Comparison of ENCODE assay signal across 21 cellular contexts in genomic region chr2:29106241-29106640, GRCh38. TPM values are rescaled to one million over a fixed set of nuclear protein-coding genes. Genes with fewer than 3 reads are reported as not detected.
DNase-seq lines count a peak whose midpoint lies in the region; ATAC-seq, FAIRE-seq and TF ChIP-seq lines count a peak whose summit lies in the region.
"Had no signal": no experiment of that assay in that cellular context is flagged by ENCODE, and none has a peak within 500 bp of the region (broad histone marks: within the 10 kb centered on the region; RNA-seq: fewer than 3 reads in every experiment).

No MANE protein-coding gene starts in this region.

- H3K23ac ChIP-seq in IMR-90 (ENCODE audit: low read depth, low read length): no peak overlapping the region

- peaks cover 51% of the 10 kb centered on the region for H3K4me1 ChIP-seq in A549
- H3K4me1 ChIP-seq in IMR-90 (ENCODE audit: control insufficient read depth, insufficient read depth, low read length): peaks cover 12% of the 10 kb centered on the region
- H3K4me1 ChIP-seq in mammary epithelial cell (ENCODE audit: insufficient read depth, low read length): peaks cover 43% of the 10 kb centered on the region

- H3K27me3 ChIP-seq in IMR-90 (ENCODE audit: control insufficient read depth, insufficient read depth, low read length): no peaks in the 10 kb centered on the region; the same call in 1 of the 2 replicates
- H3K27me3 ChIP-seq in mammary epithelial cell (ENCODE audit: insufficient read depth, low read length): no peaks in the 10 kb centered on the region
- H3K27me3 ChIP-seq in neural cell (ENCODE audit: insufficient read depth, low read depth, low read length): no peaks in the 10 kb centered on the region
- H3K27me3 ChIP-seq: BE2C had no signal

- H4K8ac ChIP-seq in IMR-90 (ENCODE audit: low read depth in 2 of 2, low read length in 2 of 2): no peak overlapping the region

- WGBS in A549 (ENCODE audit: missing lambda C conversion rate): 86% methylated on average over 4 of the region's 4 CpGs
- WGBS in IMR-90 (ENCODE audit: extremely low coverage in 2 of 2, insufficient read length in 1 of 2), 2 experiments: no CpG with 5 or more reads among the region's 4 CpGs
- WGBS in mammary epithelial cell (ENCODE audit: low coverage, missing lambda C conversion rate): 54% methylated on average over 4 of the region's 4 CpGs

- H3K79me2 ChIP-seq in mammary epithelial cell (ENCODE audit: insufficient read depth, low read length) (no peaks in the 10 kb centered on the region), neural cell (replicated peaks; ENCODE audit: insufficient read depth, low read length) (no peaks in the 10 kb centered on the region)

- H4K20me1 ChIP-seq in IMR-90 (ENCODE audit: insufficient read depth, low read length): no peaks in the 10 kb centered on the region
- no peaks in the 10 kb centered on the region for H4K20me1 ChIP-seq in mammary epithelial cell (ENCODE audit: insufficient read depth, low read length)
- H4K20me1 ChIP-seq in neural cell (ENCODE audit: insufficient read depth): no peaks in the 10 kb centered on the region

- H3K14ac ChIP-seq in IMR-90 (replicated peaks; ENCODE audit: low read depth, low read length): 0 out of 2 replicates have a peak overlapping the region, but pooled peaks have one; percentile 4

- H3K27ac ChIP-seq in A549: peak overlapping the region; percentile 83 to 85; a peak in 4 of 6 replicates
- H3K27ac ChIP-seq in IMR-90 (ENCODE audit: insufficient read depth, low read length): no peak overlapping the region
- peak overlapping the region; percentile 74 for H3K27ac ChIP-seq in mammary epithelial cell (ENCODE audit: insufficient read depth, low read depth, low read length)
- peak overlapping the region; percentile 56 for H3K27ac ChIP-seq in neural cell (ENCODE audit: low read length)

- H3F3A ChIP-seq in neural cell (ENCODE audit: insufficient read depth, low read length, poor library complexity, severe bottlenecking): no peaks in the 10 kb centered on the region

- H3K4ac ChIP-seq in IMR-90 (ENCODE audit: low read depth, low read length): no peak overlapping the region

- POLR2A ChIA-PET in A549 (lab: Yijun Ruan, JAX): interaction anchor here (4.2 kb wide), 1 partner anchor 11 kb away, joined by 24 read pairs; no protein-coding TSS in a partner anchor
- POLR2A ChIA-PET in IMR-90 (lab: Charles Lee; ENCODE audit: unreplicated experiment): no interaction called here

- intact Hi-C loops in IMR-90 (cut with micrococcal nuclease) (no loop called here), mammary epithelial cell (cut with micrococcal nuclease) (no loop called here)

- no peak for FAIRE-seq in A549 (lab: Jason Lieb, UNC)
- FAIRE-seq: GM12878, K562 had no signal

- no peak overlapping the region for H2AK9ac ChIP-seq in IMR-90 (replicated peaks; ENCODE audit: low read depth, low read length, poor library complexity)

- H3K36me3 ChIP-seq in IMR-90 (ENCODE audit: control insufficient read depth, insufficient read depth, low read length) (no peaks in the 10 kb centered on the region), mammary epithelial cell (ENCODE audit: insufficient read depth, low read length) (no peaks in the 10 kb centered on the region), neural cell (ENCODE audit: insufficient read depth, low read length) (no peaks in the 10 kb centered on the region)
- H3K36me3 ChIP-seq: BE2C had no signal

- TF ChIP-seq POLR2A in A549 (IDR thresholded peaks at IDR 0.05; ENCODE audit: low read length) (no peak), IMR-90 (IDR thresholded peaks at IDR 0.05; ENCODE audit: low read depth, low read length) (no peak)

- no peak overlapping the region for H3K9ac ChIP-seq in IMR-90 (ENCODE audit: low read depth, low read length)
- no peak overlapping the region for H3K9ac ChIP-seq in mammary epithelial cell (ENCODE audit: insufficient read depth, low read length)
- no peak overlapping the region for H3K9ac ChIP-seq in neural cell (ENCODE audit: low read length)

- H3K4me3 ChIP-seq in A549 (no peak overlapping the region), IMR-90 (ENCODE audit: insufficient read depth, low read depth, low read length) (no peak overlapping the region), mammary epithelial cell (replicated peaks in 1 of 3; ENCODE audit: insufficient read depth in 1 of 3, low read depth in 2 of 3, low read length in 3 of 3) (no peak overlapping the region), neural cell (ENCODE audit: low read length) (no peak overlapping the region)
- H3K4me3 ChIP-seq: GM12878, K562 had no signal

- no peaks in the 10 kb centered on the region for H3K9me3 ChIP-seq in A549
- H3K9me3 ChIP-seq in IMR-90 (ENCODE audit: control insufficient read depth, insufficient read depth, low read length): no peaks in the 10 kb centered on the region
- H3K9me3 ChIP-seq in mammary epithelial cell (replicated peaks; ENCODE audit: insufficient read depth, low read length): no peaks in the 10 kb centered on the region
- no peaks in the 10 kb centered on the region for H3K9me3 ChIP-seq in neural cell (ENCODE audit: low read length)
- H3K9me3 ChIP-seq: BE2C had no signal

- H4K91ac ChIP-seq in IMR-90 (ENCODE audit: insufficient read depth, low read depth, low read length): no peak overlapping the region

- CTCF ChIA-PET in A549 (lab: Yijun Ruan, JAX): interaction anchor here (0.6 to 5.2 kb wide), 5 partner anchors 9 to 967 kb away, joined by 3 to 36 read pairs (median 3); partner anchors contain the start of gene CLIP4
- CTCF ChIA-PET in IMR-90 (lab: Yijun Ruan, JAX): no interaction called here
- CTCF ChIA-PET in mammary epithelial cell (lab: Charles Lee; ENCODE audit: low non-redundant PET): no interaction called here

- in situ Hi-C loops in IMR-90 (cut with MboI; ENCODE audit: low sequenced_read_pairs): no loop called here
- in situ Hi-C loops in mammary epithelial cell (cut with MboI; ENCODE audit: low sequenced_read_pairs in 2 of 2): loop anchor here in 1 of 2 donors (5.0 kb wide), 1 partner anchor 39 kb away; no protein-coding TSS in a partner anchor

- dilution Hi-C loops in IMR-90 (cut with HindIII; ENCODE audit: low sequenced_read_pairs, unreplicated experiment): no loop called here
- dilution Hi-C loops in mammary epithelial cell (cut with HindIII; ENCODE audit: low sequenced_read_pairs): loop anchor here (5.0 kb wide), 1 partner anchor 49 kb away; no protein-coding TSS in a partner anchor

- BruUV-seq in IMR-90 (replicated peaks; lab: Mats Ljungman, UMichigan) (no TSS peak), mammary epithelial cell (replicated peaks; lab: Mats Ljungman, UMichigan) (no TSS peak)

- H2BK20ac ChIP-seq in IMR-90 (ENCODE audit: low read depth, low read length): peak overlapping the region; percentile 79

- TF ChIP-seq CTCF in A549 (IDR thresholded peaks at IDR 0.05) (no peak), IMR-90 (conservative IDR thresholded peaks at IDR 0.05; ENCODE audit: low read depth, low read length) (no peak), mammary epithelial cell (conservative IDR thresholded peaks at IDR 0.05 in 1 of 2, IDR thresholded peaks at IDR 0.05 in 1 of 2; ENCODE audit: extremely low read depth in 1 of 2, insufficient read depth in 1 of 2, low read depth in 1 of 2, low read length in 2 of 2) (no peak), neural cell (IDR thresholded peaks at IDR 0.05; ENCODE audit: poor library complexity, severe bottlenecking) (no peak), GM10266 (IDR thresholded peaks at IDR 0.05; ENCODE audit: control insufficient read depth, insufficient read depth, low read depth, missing control alignments) (no peak)

- H2AFZ ChIP-seq in IMR-90 (replicated peaks; ENCODE audit: low read length, poor library complexity) (no peak overlapping the region), mammary epithelial cell (ENCODE audit: low read depth, low read length) (peak overlapping the region; percentile 17), neural cell (ENCODE audit: low read depth, low read length) (no peak overlapping the region)

- no peaks in the 10 kb centered on the region for H3K9me2 ChIP-seq in neural cell (ENCODE audit: insufficient read depth, low read length)

- no peak overlapping the region for H4K5ac ChIP-seq in IMR-90 (ENCODE audit: low read depth, low read length)

- H2BK15ac ChIP-seq in IMR-90 (ENCODE audit: low read depth, low read length): peak overlapping the region; percentile 25; the same call in 1 of the 3 replicates

- H3K56ac ChIP-seq in IMR-90 (ENCODE audit: extremely low read depth, insufficient read depth, low read length): no peak overlapping the region

- H3K4me2 ChIP-seq in A549 (no peak overlapping the region), IMR-90 (ENCODE audit: low read depth, low read length) (no peak overlapping the region), mammary epithelial cell (ENCODE audit: insufficient read depth, low read depth, low read length) (no peak overlapping the region), neural cell (ENCODE audit: low read length) (no peak overlapping the region)

- TF ChIP-seq EP300 in A549 (IDR thresholded peaks at IDR 0.05) (no peak), neural cell (conservative IDR thresholded peaks at IDR 0.05; ENCODE audit: poor library complexity, severe bottlenecking) (no peak)

- H3K79me1 ChIP-seq in IMR-90 (ENCODE audit: low read depth in 1 of 2, low read length in 2 of 2): no peaks in the 10 kb centered on the region

- TF ChIP-seq RAD21 in A549 (conservative IDR thresholded peaks at IDR 0.05 in 1 of 2, IDR thresholded peaks at IDR 0.05 in 1 of 2) (no peak), IMR-90 (IDR thresholded peaks at IDR 0.05; ENCODE audit: low read length) (no peak), neural cell (conservative IDR thresholded peaks at IDR 0.05) (no peak)

- no peak overlapping the region for H3K18ac ChIP-seq in IMR-90 (ENCODE audit: low read depth, low read length)

- no peak for ATAC-seq in A549
- ATAC-seq in IMR-90 (ENCODE audit: low read depth): no peak
- no peak for ATAC-seq in GM21423 (IDR thresholded peaks at IDR 0.05; ENCODE audit: unreplicated experiment)
- ATAC-seq in GM18868 (IDR thresholded peaks at IDR 0.05; ENCODE audit: unreplicated experiment): no peak
- no peak for ATAC-seq in GM18861 (IDR thresholded peaks at IDR 0.05; ENCODE audit: unreplicated experiment)
- ATAC-seq: GM12878, K562 had no signal

- peak overlapping the region; percentile 16; the same call in 1 of the 2 replicates for H2BK120ac ChIP-seq in IMR-90 (ENCODE audit: low read depth, low read length)

- H3K9me1 ChIP-seq in IMR-90 (ENCODE audit: insufficient read depth, low read length): no peaks in the 10 kb centered on the region; the same call in 1 of the 2 replicates

- DNase-seq in A549 (ENCODE audit: low read depth in 1 of 2, low spot score in 1 of 2) (no peak), IMR-90 (no peak), mammary epithelial cell (no peak), GM10266 (ENCODE audit: extremely low spot score) (no peak)
- DNase-seq: BE2C, DMS79, MM.1S, NCI-H1048, NCI-H524 treated with DMSO at 0.1 percent for 48 hours, Right ventricle myocardium superior had no signal

- peak overlapping the region; percentile 0; the same call in 1 of the 2 replicates for H2AK5ac ChIP-seq in IMR-90 (ENCODE audit: low read depth, low read length)

- no peak overlapping the region for H2BK5ac ChIP-seq in IMR-90 (ENCODE audit: low read depth, low read length, poor library complexity, severe bottlenecking)

RNA-seq across cellular contexts. Expression of gene CLIP4, which starts 9.0 kb away (rescaled TPM):
- 77.2 and 99.1 TPM in 2 replicates for polyA plus RNA-seq in A549 (2011; rRNA removed)
- 13.0 and 13.3 TPM in 2 replicates for polyA plus RNA-seq in A549 (2012; cell fraction: cytosol; rRNA removed)
- polyA plus RNA-seq in A549 (2012; cell fraction: nucleus; rRNA removed): 16.3 and 25.3 TPM in 2 replicates
- 38.6 to 53.6 TPM (median 51.1 TPM) in 3 replicates for polyA plus RNA-seq in A549 (2017; fragmentation: RNase III; extraction: RNeasy Plus Mini Kit Qiagen cat#74134 plus additional on column Dnase treatment)
- polyA minus RNA-seq in A549 (2011; rRNA and poly(A)+ RNA removed): 70.3 and 94.6 TPM in 2 replicates
- total RNA-seq in IMR-90 (2012; rRNA removed): 64.2 and 66.3 TPM in 2 replicates
- 26.8 and 29.7 TPM in 2 replicates for polyA plus RNA-seq in IMR-90 (2012; rRNA removed)
- 5.5 and 8.4 TPM in 2 replicates for polyA plus RNA-seq in IMR-90 (2012; cell fraction: cytosol; rRNA removed)
- polyA plus RNA-seq in IMR-90 (2012; cell fraction: nucleus; rRNA removed; ENCODE audit: low replicate concordance): 10.3 and 72.2 TPM in 2 replicates
- total RNA-seq in mammary epithelial cell: 100 to 1,000 TPM in 1 of 2 donors, 10 to 100 TPM in 1; 89.8 to 257 TPM
- 37.2 TPM for polyA plus RNA-seq in mammary epithelial cell
- polyA minus RNA-seq in mammary epithelial cell: 51.4 TPM
- 9.4 and 10.2 TPM in 2 replicates for polyA plus RNA-seq in neural cell
- 25.7 and 26.5 TPM in 2 replicates for polyA minus RNA-seq in neural cell
- total RNA-seq: OCI-LY7 had no signal

RNA-seq across cellular contexts. Expression of gene PCARE, which starts 31.9 kb away (rescaled TPM):
- polyA plus RNA-seq in A549 (2011; rRNA removed) (not detected in 2 replicates), A549 (2017; fragmentation: RNase III; extraction: RNeasy Plus Mini Kit Qiagen cat#74134 plus additional on column Dnase treatment) (not detected in 3 replicates), IMR-90 (2012; rRNA removed) (not detected in 2 replicates), mammary epithelial cell (0.05 TPM), neural cell (not detected in 2 replicates)
- not detected in 2 replicates for polyA plus RNA-seq in A549 (2012; cell fraction: cytosol; rRNA removed)
- not detected in 2 replicates for polyA plus RNA-seq in A549 (2012; cell fraction: nucleus; rRNA removed)
- not detected in 2 replicates for polyA minus RNA-seq in A549 (2011; rRNA and poly(A)+ RNA removed)
- total RNA-seq in IMR-90 (2012; rRNA removed) (not detected in 2 replicates), mammary epithelial cell (under 1 TPM in 1 of 2 donors, not detected in 1; under 0.01 TPM)
- polyA plus RNA-seq in IMR-90 (2012; cell fraction: cytosol; rRNA removed): not detected in 2 replicates
- polyA plus RNA-seq in IMR-90 (2012; cell fraction: nucleus; rRNA removed; ENCODE audit: low replicate concordance): not detected in 2 replicates
- polyA minus RNA-seq in mammary epithelial cell (not detected), neural cell (not detected in 2 replicates)
- total RNA-seq: A673, H4, K562, LHCN-M2, OCI-LY7, RPMI7951 had no signal
- polyA plus RNA-seq: K562 had no signal
